ENCODE assay signal across 8 cellular contexts in genomic region chr7:112495820-112496462, GRCh38. TPM values are rescaled to one million over a fixed set of nuclear protein-coding genes. Genes with fewer than 3 reads are reported as not detected.
DNase-seq lines count a peak whose midpoint lies in the region; ATAC-seq and TF ChIP-seq lines count a peak whose summit lies in the region.

No MANE protein-coding gene starts in this region.

- H3K4me3 Mint-ChIP-seq in progenitor cell of endocrine pancreas (ENCODE audit: low read depth) = no peak overlapping the region

- peaks cover 4% of the 10 kb centered on the region for H3K4me1 Mint-ChIP-seq in progenitor cell of endocrine pancreas (ENCODE audit: low read depth)

- TF ChIP-seq CTCF in GM12873 (IDR thresholded peaks at IDR 0.05; ENCODE audit: insufficient read depth, low read depth, low read length, missing control alignments) (peak; percentile 66), foreskin keratinocyte (conservative IDR thresholded peaks at IDR 0.05) (peak; percentile 76), progenitor cell of endocrine pancreas (IDR thresholded peaks at IDR 0.05; ENCODE audit: unreplicated experiment) (peak; percentile 59)

- peaks cover 14% of the 10 kb centered on the region for H3K27me3 Mint-ChIP-seq in progenitor cell of endocrine pancreas

- no peak overlapping the region for H3K27ac ChIP-seq in foreskin keratinocyte

- H3K36me3 Mint-ChIP-seq in progenitor cell of endocrine pancreas (ENCODE audit: insufficient read depth) = no peaks in the 10 kb centered on the region

- no peak overlapping the region for H3K27ac Mint-ChIP-seq in progenitor cell of endocrine pancreas

- H3K9me3 Mint-ChIP-seq in progenitor cell of endocrine pancreas (ENCODE audit: low read depth) = no peaks in the 10 kb centered on the region

- peaks cover 23% of the 10 kb centered on the region for H3K27me3 ChIP-seq in foreskin keratinocyte

- ATAC-seq in HG02973 (IDR thresholded peaks at IDR 0.05; ENCODE audit: unreplicated experiment) (peak; percentile 47), foreskin keratinocyte (peak; percentile 72)

- DNase-seq in AG08396 (ENCODE audit: low spot score) (peak; percentile 46), NCI-H446 (lab: John Stamatoyannopoulos, UW) (peak; percentile 22 to 63), activated T-cell treated with anti-CD3 and anti-CD28 coated beads for 4 hours (peak; percentile 29), foreskin keratinocyte (peak in 1 of 2 donors; percentile 31), progenitor cell of endocrine pancreas (ENCODE audit: low spot score, unreplicated experiment) (no peak), mesenteric fat pad (ENCODE audit: low spot score) (no peak)

- H3K4me1 ChIP-seq in foreskin keratinocyte = no peaks in the 10 kb centered on the region

RNA-seq across cellular contexts. Expression of gene LSMEM1, which starts 15.2 kb away (rescaled TPM):
- total RNA-seq in foreskin keratinocyte (0.25 and 0.58 TPM in 2 replicates), progenitor cell of endocrine pancreas (3.6 and 4.6 TPM in 2 replicates), mesenteric fat pad (2.4 TPM)
- polyA plus RNA-seq in foreskin keratinocyte = 0.33 and 0.59 TPM in 2 replicates

RNA-seq across cellular contexts. Expression of gene IFRD1, which starts 45.7 kb away (rescaled TPM):
- total RNA-seq in foreskin keratinocyte (27.8 and 29.1 TPM in 2 replicates), progenitor cell of endocrine pancreas (76.6 and 82.4 TPM in 2 replicates), mesenteric fat pad (82.6 TPM)
- 14.9 and 18.8 TPM in 2 replicates for polyA plus RNA-seq in foreskin keratinocyte

Comparison
In these comparisons a context has a peak if more than half of its experiments do, and no peak if none do; other contexts are left out.
1. DNase-seq: peak in AG08396 (single experiment), NCI-H446 (2 of 2) and activated T-cell treated with anti-CD3 and anti-CD28 coated beads for 4 hours (single experiment); none in progenitor cell of endocrine pancreas (single experiment) and mesenteric fat pad (single experiment).
2. Peak in every context shown above with its lines, with median percentiles within 50 percentile points of each other: CTCF ChIP-seq.